Comparison of ENCODE assay signal across 8 cellular contexts in the genomic region with DNA sequence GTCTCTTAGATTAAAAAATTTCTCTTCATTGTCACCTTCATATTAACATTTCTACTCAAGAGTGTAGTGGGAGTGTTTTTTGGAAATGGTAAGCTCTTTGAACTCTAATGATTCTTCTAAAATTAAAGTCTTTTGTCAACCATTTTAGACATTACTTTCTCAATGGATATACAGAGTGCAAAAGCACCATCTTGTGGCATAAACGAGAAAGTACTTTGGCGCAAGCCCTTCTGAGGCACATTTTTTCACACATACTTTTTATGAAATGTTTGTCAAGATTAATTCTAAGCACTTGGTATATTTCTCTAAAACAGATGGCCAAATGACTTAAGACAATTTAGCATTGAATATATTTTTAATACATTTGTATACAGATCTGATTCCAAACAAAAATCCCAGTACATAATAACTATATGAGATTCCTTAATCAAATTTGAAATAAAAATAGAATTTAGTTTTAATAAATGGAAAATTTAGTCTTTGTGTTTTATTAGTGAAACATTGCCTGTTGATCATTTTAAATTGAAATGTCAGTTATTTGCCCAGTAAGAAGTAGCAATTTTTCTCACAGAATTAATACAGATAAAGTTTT.
A peak's percentile ranks its signal among the peaks of the same experiment; 100 is the strongest.
DNase-seq lines count a peak whose midpoint lies in the region; ATAC-seq, FAIRE-seq and TF ChIP-seq lines count a peak whose summit lies in the region.

No MANE protein-coding gene starts in this region.

- H3K27me3 Mint-ChIP-seq in type B pancreatic cell: no peaks in the 10 kb centered on the region

- H3K4me3 Mint-ChIP-seq in type B pancreatic cell: no peak overlapping the region

- TF ChIP-seq CTCF in astrocyte of the spinal cord (IDR thresholded peaks at IDR 0.05; ENCODE audit: low read depth, low read length) (peak; percentile 69), type B pancreatic cell (conservative IDR thresholded peaks at IDR 0.05) (peak; percentile 91)

- H3K4me1 Mint-ChIP-seq in type B pancreatic cell (ENCODE audit: unreplicated experiment): peaks cover 4% of the 10 kb centered on the region

- in situ Hi-C loops in astrocyte of the spinal cord (cut with HindIII; ENCODE audit: low sequenced_read_pairs): no loop called here

- FAIRE-seq in islet of Langerhans (lab: Jason Lieb, UNC): peak; percentile 99

- no peak overlapping the region for H3K4me3 ChIP-seq in astrocyte of the spinal cord (ENCODE audit: low read depth, low read length)

- peak; percentile 4 for DNase-seq in DMS114 treated with DMSO at 0.1 percent for 48 hours (lab: John Stamatoyannopoulos, UW; ENCODE audit: unreplicated experiment)
- peak; percentile 40 for DNase-seq in NCI-H446 treated with DMSO at 0.1 percent for 48 hours (lab: John Stamatoyannopoulos, UW)
- peak; percentile 74 for DNase-seq in astrocyte of the spinal cord (ENCODE audit: low read depth, low spot score)
- DNase-seq in type B pancreatic cell (ENCODE audit: extremely low spot score, unreplicated experiment): no peak
- DNase-seq in activated naive CD4-positive, alpha-beta T cell treated with anti-CD3 and anti-CD28 coated beads, Interleukin-2, amount 50 U/mL, for 16 hours: no peak

- H3K36me3 Mint-ChIP-seq in type B pancreatic cell: no peaks in the 10 kb centered on the region

- no peaks in the 10 kb centered on the region for H3K9me3 Mint-ChIP-seq in type B pancreatic cell

- no peak overlapping the region for H3K27ac Mint-ChIP-seq in type B pancreatic cell

- peak; percentile 69 for ATAC-seq in GM18909 (IDR thresholded peaks at IDR 0.05; ENCODE audit: poor library complexity, unreplicated experiment)
- peak; percentile 65 for ATAC-seq in HG03139 (IDR thresholded peaks at IDR 0.05; ENCODE audit: unreplicated experiment)

Comparison
In these comparisons a context has a peak if more than half of its experiments do, and no peak if none do; other contexts are left out.
1. DNase-seq: peak in DMS114 treated with DMSO at 0.1 percent for 48 hours (single experiment), NCI-H446 treated with DMSO at 0.1 percent for 48 hours (single experiment) and astrocyte of the spinal cord (single experiment); none in type B pancreatic cell (single experiment) and activated naive CD4-positive, alpha-beta T cell treated with anti-CD3 and anti-CD28 coated beads, Interleukin-2, amount 50 U/mL, for 16 hours (single experiment).